24 cellular contexts compared by ENCODE assay signal in the genomic region with DNA sequence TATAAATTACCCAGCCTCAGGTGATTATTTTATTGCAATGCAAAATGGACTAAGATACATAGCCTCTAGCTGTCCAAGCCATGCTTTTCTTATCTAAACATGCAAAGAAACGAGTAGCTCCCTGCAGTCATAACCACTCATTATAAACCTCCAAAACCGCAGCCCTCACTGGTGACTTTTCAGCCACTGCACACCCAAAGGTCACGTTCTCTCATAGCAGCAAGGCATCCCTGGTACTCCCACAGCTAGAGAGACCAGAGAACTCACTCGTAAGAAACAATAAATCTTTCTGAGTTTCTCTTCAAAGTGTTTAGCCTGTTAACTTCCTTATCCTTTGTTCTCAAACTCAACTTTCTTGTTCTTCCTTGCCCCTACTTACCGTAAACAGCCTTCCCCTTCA.
"Had no signal": no experiment of that assay in that cellular context is flagged by ENCODE, and none has a peak within 500 bp of the region (broad histone marks: within the 10 kb centered on the region; RNA-seq: fewer than 3 reads in every experiment).

No MANE protein-coding gene starts in this region.

- H3K27ac Mint-ChIP-seq: memory B cell; naive thymus-derived CD8-positive, alpha-beta T cell; nephron progenitor cell; stimulated activated memory B cell treated with anti-CD40 and anti-IgM and Interleukin-4, amounts not matched to agents 10 μg/mL and 1 μg/mL and 100 μg/mL, for 72 hours had no signal

- H3K27ac ChIP-seq: dorsolateral prefrontal cortex, gastrocnemius medialis, prostate gland, sigmoid colon, testis, tibial nerve, upper lobe of left lung had no signal

- H3K4me1 Mint-ChIP-seq: memory B cell; naive thymus-derived CD8-positive, alpha-beta T cell; stimulated activated memory B cell treated with anti-CD40 and anti-IgM and Interleukin-4, amounts not matched to agents 10 μg/mL and 1 μg/mL and 100 μg/mL, for 72 hours had no signal

- H3K36me3 ChIP-seq: gastrocnemius medialis, prostate gland, sigmoid colon, tibial nerve, upper lobe of left lung had no signal

- ATAC-seq: gastrocnemius medialis; left lobe of liver; naive thymus-derived CD8-positive, alpha-beta T cell; right cardiac atrium; stimulated activated memory B cell treated with anti-CD40 and anti-IgM and Interleukin-4, amounts not matched to agents 10 μg/mL and 1 μg/mL and 100 μg/mL, for 72 hours; stimulated activated naive CD8-positive, alpha-beta T cell treated with anti-CD3 and anti-CD28 coated beads, Interleukin-15, Interleukin-2, amounts not matched to agents 100 U/mL and 50 U/mL, for 24 hours had no signal

- H3K36me3 Mint-ChIP-seq: memory B cell had no signal

- DNase-seq: dorsolateral prefrontal cortex; effector CD4-positive, alpha-beta T cell; foreskin fibroblast; gastrocnemius medialis; head of caudate nucleus; kidney; midbrain; naive thymus-derived CD8-positive, alpha-beta T cell; nephron progenitor cell; nucleus accumbens; right cardiac atrium; sigmoid colon; stimulated activated CD4-positive, alpha-beta T cell treated with anti-CD3 and anti-CD28 coated beads, Interleukin-4, amount 100 ng/mL, for 4 hours; stimulated activated naive CD8-positive, alpha-beta T cell treated with anti-CD3 and anti-CD28 coated beads, Interleukin-15, Interleukin-2, amounts not matched to agents 100 U/mL and 50 U/mL, for 24 hours; substantia nigra; testis; upper lobe of left lung had no signal

- H3K4me1 ChIP-seq: gastrocnemius medialis, prostate gland, sigmoid colon, testis, tibial nerve, upper lobe of left lung had no signal

- H3K27me3 ChIP-seq: dorsolateral prefrontal cortex, sigmoid colon, testis, tibial nerve, upper lobe of left lung had no signal

- H3K4me3 Mint-ChIP-seq: memory B cell; naive thymus-derived CD8-positive, alpha-beta T cell; nephron progenitor cell; stimulated activated memory B cell treated with anti-CD40 and anti-IgM and Interleukin-4, amounts not matched to agents 10 μg/mL and 1 μg/mL and 100 μg/mL, for 72 hours had no signal

- FAIRE-seq: colon, kidney had no signal

- H3K9me3 ChIP-seq: gastrocnemius medialis, prostate gland, sigmoid colon, testis had no signal

- H3K4me3 ChIP-seq: dorsolateral prefrontal cortex, gastrocnemius medialis, lung, prostate gland, sigmoid colon, testis, tibial nerve, upper lobe of left lung had no signal
